Comparison of ENCODE assay signal across 15 cellular contexts in genomic region chr5:142466195-142466951, GRCh38.
DNase-seq lines count a peak whose midpoint lies in the region; ATAC-seq and TF ChIP-seq lines count a peak whose summit lies in the region.
"Had no signal": no experiment of that assay in that cellular context is flagged by ENCODE, and none has a peak within 500 bp of the region (broad histone marks: within the 10 kb centered on the region; RNA-seq: fewer than 3 reads in every experiment).

No MANE protein-coding gene starts in this region.

- TF ChIP-seq CTCF in HFFc6 (IDR thresholded peaks at IDR 0.05) (no peak), transverse colon (IDR thresholded peaks at IDR 0.05) (no peak), adrenal gland (IDR thresholded peaks at IDR 0.05) (no peak)

- no peaks in the 10 kb centered on the region; the same call in 1 of the 2 replicates for H3K36me3 Mint-ChIP-seq in HFFc6 (ENCODE audit: low read depth)
- H3K36me3 Mint-ChIP-seq: CD8-positive, alpha-beta memory T cell had no signal

- H3K27me3 ChIP-seq in adipocyte (replicated peaks; ENCODE audit: control insufficient read depth, insufficient read depth, low read length) (no peaks in the 10 kb centered on the region), transverse colon (no peaks in the 10 kb centered on the region), adrenal gland (no peaks in the 10 kb centered on the region)
- H3K27me3 ChIP-seq: testis had no signal

- peaks cover 20% of the 10 kb centered on the region for H3K36me3 ChIP-seq in adipocyte (ENCODE audit: control insufficient read depth, insufficient read depth, low read length, severe bottlenecking)
- no peaks in the 10 kb centered on the region for H3K36me3 ChIP-seq in transverse colon
- no peaks in the 10 kb centered on the region for H3K36me3 ChIP-seq in adrenal gland (replicated peaks in 1 of 2)

- no peak for TF ChIP-seq EP300 in transverse colon (IDR thresholded peaks at IDR 0.05; ENCODE audit: low read depth)

- H3K9me3 ChIP-seq in adipocyte (ENCODE audit: control insufficient read depth, low read length) (no peaks in the 10 kb centered on the region), transverse colon (no peaks in the 10 kb centered on the region), adrenal gland (replicated peaks in 1 of 3) (no peaks in the 10 kb centered on the region)
- H3K9me3 ChIP-seq: mucosa of descending colon, testis had no signal

- H3K27me3 Mint-ChIP-seq in HFFc6 (ENCODE audit: insufficient read depth), result no peaks in the 10 kb centered on the region

- peak; percentile 96 for DNase-seq in DMS 273 (lab: John Stamatoyannopoulos, UW; ENCODE audit: unreplicated experiment)
- peak; percentile 40 for DNase-seq in HFFc6
- DNase-seq in adipocyte (ENCODE audit: low read depth), result peak; percentile 39
- no peak for DNase-seq in left lobe of liver (ENCODE audit: low spot score)
- DNase-seq in transverse colon, result no peak
- no peak for DNase-seq in adrenal gland
- DNase-seq: activated T-cell treated with anti-CD3 and anti-CD28 coated beads for 4 hours; CD8-positive, alpha-beta memory T cell; H7; KG1; mucosa of descending colon; NCI-H226; testis had no signal

- H3K27ac Mint-ChIP-seq in HFFc6, result peak overlapping the region; percentile 91

- 70 to 71% methylated on average over 2 to 7 of the region's 7 CpGs for WGBS in transverse colon (ENCODE audit: low coverage in 1 of 2), 2 donors
- WGBS in adrenal gland, 4 donors, result 66 to 78% (median 72%) methylated on average over 6 to 7 of the region's 7 CpGs

- peaks cover 50% of the 10 kb centered on the region for H3K4me1 Mint-ChIP-seq in HFFc6 (ENCODE audit: low read depth)

- peak overlapping the region; percentile 48 for H3K4me3 Mint-ChIP-seq in HFFc6
- H3K4me3 Mint-ChIP-seq: CD8-positive, alpha-beta memory T cell had no signal

- H3K4me3 ChIP-seq in adipocyte (ENCODE audit: low read length), result no peak overlapping the region
- H3K4me3 ChIP-seq in transverse colon, result no peak overlapping the region
- no peak overlapping the region for H3K4me3 ChIP-seq in adrenal gland
- H3K4me3 ChIP-seq: mucosa of descending colon, testis had no signal

- TF ChIP-seq POLR2A in transverse colon (IDR thresholded peaks at IDR 0.05) (no peak), adrenal gland (IDR thresholded peaks at IDR 0.05) (no peak)

- in situ Hi-C loops in transverse colon (cut with MboI; ENCODE audit: low pct_ligation_motif_present in 1 of 4, low pct_unique_long_range_greater_than_20kb in 1 of 4, low sequenced_read_pairs in 3 of 4), result no loop called here

- H3K9ac ChIP-seq in adipocyte (ENCODE audit: low read length), result no peak overlapping the region

- peak overlapping the region in 1 of 4 donors; percentile 5 for H3K27ac ChIP-seq in transverse colon
- H3K27ac ChIP-seq in adrenal gland, result no peak overlapping the region
- H3K27ac ChIP-seq: testis had no signal

- peaks cover 3% of the 10 kb centered on the region for H3K4me1 ChIP-seq in adipocyte (ENCODE audit: control insufficient read depth, insufficient read depth, low read length)
- H3K4me1 ChIP-seq in transverse colon, result peaks cover 0 to 8% (median 0%) of the 10 kb centered on the region in 4 donors
- no peaks in the 10 kb centered on the region for H3K4me1 ChIP-seq in adrenal gland (replicated peaks in 1 of 2)
- H3K4me1 ChIP-seq: testis had no signal

- intact Hi-C loops in transverse colon (cut with DNase I; ENCODE audit: low total_unique reads) (no loop called here), adrenal gland (cut with DNase I) (no loop called here)

- ATAC-seq in left lobe of liver (peak; percentile 81), GM21528 (IDR thresholded peaks at IDR 0.05; ENCODE audit: low FRiP score, unreplicated experiment) (no peak)
- no peak for ATAC-seq in activated CD4-positive, CD25-positive, alpha-beta regulatory T cell treated with anti-CD3 and anti-CD28 coated beads, Interleukin-2, amount 50 U/mL, for 24 hours
- ATAC-seq: mucosa of descending colon had no signal

- no peaks in the 10 kb centered on the region for H3K9me3 Mint-ChIP-seq in HFFc6
- H3K9me3 Mint-ChIP-seq: CD8-positive, alpha-beta memory T cell had no signal

Comparison
In these comparisons a context has a peak if more than half of its experiments do, and no peak if none do; other contexts are left out.
1. DNase-seq: peak in DMS 273 (single experiment), HFFc6 (single experiment) and adipocyte (single experiment); none in left lobe of liver (single experiment), transverse colon (single experiment) and adrenal gland (0 of 7).